Comparison of ENCODE assay signal across 10 cellular contexts in genomic region chr7:72913750-72914149, GRCh38. TPM values are rescaled to one million over a fixed set of nuclear protein-coding genes. Genes with fewer than 3 reads are reported as not detected.
A peak's percentile ranks its signal among the peaks of the same experiment; 100 is the strongest.
DNase-seq lines count a peak whose midpoint lies in the region; ATAC-seq and TF ChIP-seq lines count a peak whose summit lies in the region.
"Not testable (repeated sequence)": the region's sequence is repeated elsewhere in the genome, so short reads cannot be mapped to it uniquely, and the experiment has no call there.
"Had no signal": no experiment of that assay in that cellular context is flagged by ENCODE, and none has a peak within 500 bp of the region (broad histone marks: within the 10 kb centered on the region; RNA-seq: fewer than 3 reads in every experiment).

No MANE protein-coding gene starts in this region.

- peaks cover 14% of the 10 kb centered on the region for H3K4me1 Mint-ChIP-seq in GM23338
- not testable (repeated sequence) for H3K4me1 Mint-ChIP-seq in WTC11; activated CD8-positive, alpha-beta T cell treated with anti-CD3 and anti-CD28 coated beads, Interleukin-2, amount 10 ng/mL, durations not matched to agents 7 days and 5 days (ENCODE audit: low read depth)
- H3K4me1 Mint-ChIP-seq in central memory CD8-positive, alpha-beta T cell, result peaks cover 19% of the 10 kb centered on the region
- peaks cover 14% of the 10 kb centered on the region for H3K4me1 Mint-ChIP-seq in nephron progenitor cell
- H3K4me1 Mint-ChIP-seq in stimulated activated effector memory CD8-positive, alpha-beta T cell treated with anti-CD3 and anti-CD28 coated beads, Interleukin-12 subunit alpha, Interleukin-12 subunit beta, amount 100 ng/mL, for 72 hours, result peaks cover 51% of the 10 kb centered on the region

- not testable (repeated sequence) for H3K36me3 ChIP-seq in GM23338 (ENCODE audit: insufficient read depth)

- peaks cover 37% of the 10 kb centered on the region for H3K79me2 ChIP-seq in GM23338 (replicated peaks; ENCODE audit: insufficient read depth)

- TF ChIP-seq CTCF in GM23338 (conservative IDR thresholded peaks at IDR 0.05; ENCODE audit: low read depth in 2 of 2); WTC11 (IDR thresholded peaks at IDR 0.05); nephron progenitor cell (IDR thresholded peaks at IDR 0.05): not testable (repeated sequence)

- H3K4me3 ChIP-seq in GM23338, result not testable (repeated sequence)

- not testable (repeated sequence) for DNase-seq in GM23338 (ENCODE audit: low spot score); WTC11 (ENCODE audit: low spot score); activated CD8-positive, alpha-beta T cell treated with anti-CD3 and anti-CD28 coated beads, Interleukin-2, amount 10 ng/mL, durations not matched to agents 7 days and 5 days; central memory CD8-positive, alpha-beta T cell (ENCODE audit: low spot score in 2 of 2); nephron progenitor cell; stimulated activated effector memory CD8-positive, alpha-beta T cell treated with anti-CD3 and anti-CD28 coated beads, Interleukin-12 subunit alpha, Interleukin-12 subunit beta, amount 100 ng/mL, for 72 hours (ENCODE audit: low spot score in 2 of 2)
- peak; percentile 26 for DNase-seq in activated naive CD4-positive, alpha-beta T cell treated with Interleukin-2 at 50 U/mL for 16 hours

- not testable (repeated sequence) for H3K9me3 Mint-ChIP-seq in GM23338; WTC11; activated CD8-positive, alpha-beta T cell treated with anti-CD3 and anti-CD28 coated beads, Interleukin-2, amount 10 ng/mL, durations not matched to agents 7 days and 5 days (ENCODE audit: insufficient read depth); central memory CD8-positive, alpha-beta T cell; nephron progenitor cell; stimulated activated effector memory CD8-positive, alpha-beta T cell treated with anti-CD3 and anti-CD28 coated beads, Interleukin-12 subunit alpha, Interleukin-12 subunit beta, amount 100 ng/mL, for 72 hours

- not testable (repeated sequence) for H3K4me1 ChIP-seq in GM23338 (ENCODE audit: insufficient read depth)

- POLR2A ChIA-PET in WTC11 (lab: Charles Lee), result not testable (repeated sequence)
- POLR2A ChIA-PET in activated CD8-positive, alpha-beta T cell treated with anti-CD3 and anti-CD28 coated beads, Interleukin-2, amount 10 ng/mL, durations not matched to agents 7 days and 5 days (lab: Charles Lee), result interaction anchor here (1.0 kb wide), 1 partner anchor 13 kb away, joined by 3 read pairs; no protein-coding TSS in a partner anchor

- H3K36me3 Mint-ChIP-seq in GM23338 (ENCODE audit: low read depth) (peaks cover 45% of the 10 kb centered on the region), WTC11 (peaks cover 42% of the 10 kb centered on the region), nephron progenitor cell (ENCODE audit: low read depth) (peaks cover 57% of the 10 kb centered on the region)
- peaks cover 38% of the 10 kb centered on the region for H3K36me3 Mint-ChIP-seq in activated CD8-positive, alpha-beta T cell treated with anti-CD3 and anti-CD28 coated beads, Interleukin-2, amount 10 ng/mL, durations not matched to agents 7 days and 5 days (ENCODE audit: low read depth)
- H3K36me3 Mint-ChIP-seq in central memory CD8-positive, alpha-beta T cell (ENCODE audit: insufficient read depth), result peaks cover 13% of the 10 kb centered on the region
- peaks cover 99% of the 10 kb centered on the region for H3K36me3 Mint-ChIP-seq in stimulated activated effector memory CD8-positive, alpha-beta T cell treated with anti-CD3 and anti-CD28 coated beads, Interleukin-12 subunit alpha, Interleukin-12 subunit beta, amount 100 ng/mL, for 72 hours

- not testable (repeated sequence) for H2AFZ ChIP-seq in GM23338

- not testable (repeated sequence) for H3K27ac ChIP-seq in GM23338 (ENCODE audit: low read depth)

- not testable (repeated sequence) for H4K20me1 ChIP-seq in GM23338 (replicated peaks; ENCODE audit: insufficient read depth)

- CTCF ChIA-PET in WTC11 (lab: Charles Lee); activated CD8-positive, alpha-beta T cell treated with anti-CD3 and anti-CD28 coated beads, Interleukin-2, amount 10 ng/mL, durations not matched to agents 7 days and 5 days (lab: Charles Lee): not testable (repeated sequence)

- H3F3A ChIP-seq in GM23338 (replicated peaks; ENCODE audit: low read depth), result not testable (repeated sequence)

- H3K27ac Mint-ChIP-seq in GM23338 (peak overlapping the region; percentile 82), WTC11 (0 out of 2 replicates have a peak overlapping the region, but pooled peaks have one; percentile 4), nephron progenitor cell (peak overlapping the region; percentile 63)
- H3K27ac Mint-ChIP-seq in activated CD8-positive, alpha-beta T cell treated with anti-CD3 and anti-CD28 coated beads, Interleukin-2, amount 10 ng/mL, durations not matched to agents 7 days and 5 days, result peak overlapping the region; percentile 56
- H3K27ac Mint-ChIP-seq in central memory CD8-positive, alpha-beta T cell (ENCODE audit: low read depth), result peak overlapping the region; percentile 11
- H3K27ac Mint-ChIP-seq in stimulated activated effector memory CD8-positive, alpha-beta T cell treated with anti-CD3 and anti-CD28 coated beads, Interleukin-12 subunit alpha, Interleukin-12 subunit beta, amount 100 ng/mL, for 72 hours, result peak overlapping the region; percentile 90

- H3K9me2 ChIP-seq in GM23338 (ENCODE audit: insufficient read depth), result not testable (repeated sequence)

- not testable (repeated sequence) for H3K27me3 Mint-ChIP-seq in GM23338 (ENCODE audit: insufficient read depth, low read depth, poor library complexity); WTC11 (ENCODE audit: low read depth); activated CD8-positive, alpha-beta T cell treated with anti-CD3 and anti-CD28 coated beads, Interleukin-2, amount 10 ng/mL, durations not matched to agents 7 days and 5 days (ENCODE audit: low read depth); central memory CD8-positive, alpha-beta T cell; nephron progenitor cell (ENCODE audit: low read depth, poor library complexity)

- H3K4me3 Mint-ChIP-seq in GM23338; WTC11; activated CD8-positive, alpha-beta T cell treated with anti-CD3 and anti-CD28 coated beads, Interleukin-2, amount 10 ng/mL, durations not matched to agents 7 days and 5 days; central memory CD8-positive, alpha-beta T cell; nephron progenitor cell: not testable (repeated sequence)
- H3K4me3 Mint-ChIP-seq in stimulated activated effector memory CD8-positive, alpha-beta T cell treated with anti-CD3 and anti-CD28 coated beads, Interleukin-12 subunit alpha, Interleukin-12 subunit beta, amount 100 ng/mL, for 72 hours, result peak overlapping the region; percentile 53

- not testable (repeated sequence) for ATAC-seq in GM23338; WTC11; activated CD8-positive, alpha-beta T cell treated with anti-CD3 and anti-CD28 coated beads, Interleukin-2, amount 10 ng/mL, durations not matched to agents 7 days and 5 days; central memory CD8-positive, alpha-beta T cell (replicated peaks; ENCODE audit: extremely low read depth, poor library complexity, severe bottlenecking)
- peak; percentile 63 for ATAC-seq in stimulated activated effector memory CD8-positive, alpha-beta T cell treated with anti-CD3 and anti-CD28 coated beads, Interleukin-12 subunit alpha, Interleukin-12 subunit beta, amount 100 ng/mL, for 72 hours

- H3K4me2 ChIP-seq in GM23338, result not testable (repeated sequence)

- not testable (repeated sequence) for H3K27me3 ChIP-seq in GM23338 (ENCODE audit: insufficient read depth)

RNA-seq across cellular contexts. Expression of gene POM121, which starts 11.1 kb away (rescaled TPM):
- 37.1 and 39.8 TPM in 2 replicates for total RNA-seq in GM23338 (2014; rRNA removed; shearing (Covaris generic))
- 24.1 and 24.5 TPM in 2 replicates for polyA plus RNA-seq in GM23338 (2016; fragmentation: Nextera tagmentation; extraction: Ambion mirVana)
- 54.8 to 59.0 TPM (median 56.5 TPM) in 3 replicates for total RNA-seq in WTC11 (2021)
- 10 to 100 TPM; 58.4 to 63.4 TPM for total RNA-seq in activated CD8-positive, alpha-beta T cell treated with anti-CD3 and anti-CD28 coated beads, Interleukin-2, amount 10 ng/mL, durations not matched to agents 7 days and 5 days

RNA-seq across cellular contexts. Expression of gene TRIM74, which starts 55.5 kb away (rescaled TPM):
- total RNA-seq in GM23338 (2014; rRNA removed; shearing (Covaris generic)), result not detected in 2 replicates
- not detected in 2 replicates for polyA plus RNA-seq in GM23338 (2016; fragmentation: Nextera tagmentation; extraction: Ambion mirVana)
- total RNA-seq in WTC11 (2021), result 0.15 to 0.60 TPM (median 0.30 TPM) in 3 replicates
- total RNA-seq in activated CD8-positive, alpha-beta T cell treated with anti-CD3 and anti-CD28 coated beads, Interleukin-2, amount 10 ng/mL, durations not matched to agents 7 days and 5 days, result 1 to 10 TPM; 1.4 to 1.7 TPM
- total RNA-seq: A673, IMR-90, PC-3 had no signal

Comparison
In these comparisons a context has a peak if more than half of its experiments do, and no peak if none do; other contexts are left out.
1. H3K27ac Mint-ChIP-seq: peak in every context shown above with its lines; median percentile 90 in stimulated activated effector memory CD8-positive, alpha-beta T cell treated with anti-CD3 and anti-CD28 coated beads, Interleukin-12 subunit alpha, Interleukin-12 subunit beta, amount 100 ng/mL, for 72 hours; 82 in GM23338; 63 in nephron progenitor cell; 56 in activated CD8-positive, alpha-beta T cell treated with anti-CD3 and anti-CD28 coated beads, Interleukin-2, amount 10 ng/mL, durations not matched to agents 7 days and 5 days; 11 in central memory CD8-positive, alpha-beta T cell; 4 in WTC11.